ENCODE assay signal across 8 cellular contexts in genomic region chr7:134458341-134458805, GRCh38. TPM values are rescaled to one million over a fixed set of nuclear protein-coding genes. Genes with fewer than 3 reads are reported as not detected.
DNase-seq lines count a peak whose midpoint lies in the region; ATAC-seq and TF ChIP-seq lines count a peak whose summit lies in the region.

No MANE protein-coding gene starts in this region.

- peak overlapping the region; percentile 83 for H3K4me3 Mint-ChIP-seq in CD8-positive, alpha-beta T cell

- no peaks in the 10 kb centered on the region for H3K9me3 Mint-ChIP-seq in CD8-positive, alpha-beta T cell

- POLR2A ChIA-PET in CD8-positive, alpha-beta T cell (lab: Charles Lee), result interaction anchor here (0.6 to 3.1 kb wide), 5 partner anchors 8 to 141 kb away, joined by 3 to 13 read pairs (median 5); partner anchors contain the start of gene SLC35B4

- intact Hi-C loops in CD8-positive, alpha-beta T cell (cut with DNase I, micrococcal nuclease), result loop anchor here (2.0 to 10.0 kb wide), 9 partner anchors 141 to 1519 kb away; partner anchors contain the start of genes LRGUK (in 2 of the 2), MTPN (in 2 of the 2), EXOC4 (in 1 of the 2) and NUP205 (in 1 of the 2)
- intact Hi-C loops in upper lobe of right lung (cut with DNase I), result no loop called here

- no peaks in the 10 kb centered on the region for H3K9me3 ChIP-seq in CD8-positive, alpha-beta T cell (ENCODE audit: low read length)
- H3K9me3 ChIP-seq in cardiac muscle cell (ENCODE audit: low read depth) (no peaks in the 10 kb centered on the region), upper lobe of right lung (no peaks in the 10 kb centered on the region)

- DNase-seq in CD8-positive, alpha-beta T cell, result peak; percentile 19 to 77 (median 62)
- DNase-seq in SHP77 treated with DMSO at 0.1 percent for 48 hours (lab: John Stamatoyannopoulos, UW), result peak; percentile 9
- DNase-seq in activated naive CD4-positive, alpha-beta T cell treated with anti-CD3 and anti-CD28 coated beads, Interleukin-2, amount 50 U/mL, for 16 hours, result peak; percentile 59
- peak in 1 of 2 donors; percentile 72 for DNase-seq in cardiac muscle cell (ENCODE audit: low read depth in 1 of 2, low spot score in 1 of 2)
- DNase-seq in pons (ENCODE audit: low spot score), result peak; percentile 54
- DNase-seq in upper lobe of right lung, result peak; percentile 78

- H3K4me3 ChIP-seq in CD8-positive, alpha-beta T cell (ENCODE audit: low read depth, low read length), result peak overlapping the region; percentile 85
- peak overlapping the region; percentile 88 for H3K4me3 ChIP-seq in cardiac muscle cell
- H3K4me3 ChIP-seq in upper lobe of right lung, result peak overlapping the region; percentile 87

- peak overlapping the region; percentile 74 for H3K27ac ChIP-seq in CD8-positive, alpha-beta T cell (ENCODE audit: low read depth, low read length)
- H3K27ac ChIP-seq in cardiac muscle cell (no peak overlapping the region), upper lobe of right lung (peak overlapping the region; percentile 86)

- no peak for TF ChIP-seq CTCF in CD8-positive, alpha-beta T cell (IDR thresholded peaks at IDR 0.05)
- TF ChIP-seq CTCF in cardiac muscle cell (IDR thresholded peaks at IDR 0.05; ENCODE audit: low read depth, low read length) (peak; percentile 45), upper lobe of right lung (IDR thresholded peaks at IDR 0.05) (peak; percentile 29)

- no peaks in the 10 kb centered on the region for H3K36me3 ChIP-seq in CD8-positive, alpha-beta T cell (ENCODE audit: insufficient read depth, low read length)
- no peaks in the 10 kb centered on the region for H3K36me3 ChIP-seq in cardiac muscle cell
- H3K36me3 ChIP-seq in upper lobe of right lung, result peaks cover 3% of the 10 kb centered on the region

- peaks cover 54% of the 10 kb centered on the region for H3K4me1 Mint-ChIP-seq in CD8-positive, alpha-beta T cell (ENCODE audit: low read depth)

- no peaks in the 10 kb centered on the region for H3K27me3 ChIP-seq in CD8-positive, alpha-beta T cell (ENCODE audit: insufficient read depth, low read length)
- no peaks in the 10 kb centered on the region for H3K27me3 ChIP-seq in cardiac muscle cell
- H3K27me3 ChIP-seq in upper lobe of right lung, result no peaks in the 10 kb centered on the region

- peak overlapping the region; percentile 76 for H3K27ac Mint-ChIP-seq in CD8-positive, alpha-beta T cell

- CTCF ChIA-PET in CD8-positive, alpha-beta T cell (lab: Charles Lee), result interaction anchor here (0.6 to 3.8 kb wide), 9 partner anchors 9 to 57 kb away, joined by 3 to 19 read pairs (median 3); no protein-coding TSS in a partner anchor

- H3K36me3 Mint-ChIP-seq in CD8-positive, alpha-beta T cell, result peaks cover 22% of the 10 kb centered on the region

- H3K27me3 Mint-ChIP-seq in CD8-positive, alpha-beta T cell (ENCODE audit: low read depth), result no peaks in the 10 kb centered on the region

- H3K4me1 ChIP-seq in CD8-positive, alpha-beta T cell (ENCODE audit: insufficient read depth, low read length), result peaks cover 41% of the 10 kb centered on the region
- peaks cover 6% of the 10 kb centered on the region for H3K4me1 ChIP-seq in cardiac muscle cell (ENCODE audit: low read depth)
- H3K4me1 ChIP-seq in upper lobe of right lung, result peaks cover 23% of the 10 kb centered on the region

- ATAC-seq in CD8-positive, alpha-beta T cell, result peak; percentile 64
- peak; percentile 52 for ATAC-seq in GM19351 (IDR thresholded peaks at IDR 0.05; ENCODE audit: unreplicated experiment)
- ATAC-seq in HG03457 (IDR thresholded peaks at IDR 0.05; ENCODE audit: unreplicated experiment), result peak; percentile 47
- peak; percentile 57 for ATAC-seq in upper lobe of right lung

RNA-seq across cellular contexts. Expression of gene AKR1B1, which starts 0.5 kb away (rescaled TPM):
- 10 to 100 TPM; 63.9 to 67.6 TPM for total RNA-seq in CD8-positive, alpha-beta T cell
- total RNA-seq in cardiac muscle cell, result 48.9 and 55.7 TPM in 2 replicates
- 158 and 173 TPM in 2 replicates for polyA plus RNA-seq in cardiac muscle cell
- 91.8 TPM for total RNA-seq in upper lobe of right lung
